In the genomic region with DNA sequence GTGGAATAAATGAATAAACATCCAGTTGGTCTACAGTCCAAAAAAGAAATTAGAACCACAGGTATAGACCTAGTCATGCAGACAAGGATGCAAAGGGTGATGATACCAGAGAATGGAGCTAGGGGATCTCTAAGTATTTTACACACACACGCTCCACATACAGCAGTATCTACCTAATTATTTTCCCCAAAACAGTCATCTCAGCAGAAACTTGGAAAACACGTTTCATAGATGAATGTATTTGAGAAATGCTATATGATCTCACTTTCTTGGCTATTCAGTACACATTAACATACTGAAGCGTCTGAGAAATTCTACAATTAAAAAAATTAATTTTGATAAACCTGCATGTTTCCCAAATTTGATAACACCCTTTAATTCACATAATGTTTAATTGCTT, we compare ENCODE assay signal across 26 cellular contexts.
"Had no signal": no experiment of that assay in that cellular context is flagged by ENCODE, and none has a peak within 500 bp of the region (broad histone marks: within the 10 kb centered on the region; RNA-seq: fewer than 3 reads in every experiment).

No MANE protein-coding gene starts in this region.

- DNase-seq: stimulated activated CD4-positive, alpha-beta T cell treated with anti-CD3 and anti-CD28 coated beads, Interleukin-2, amount 100 ng/mL, for 48 hours; stimulated activated CD4-positive, alpha-beta T cell treated with anti-CD3 and anti-CD28 coated beads, Interleukin-4, amount 100 ng/mL, for 1 hour; stimulated activated CD4-positive, alpha-beta T cell treated with anti-CD3 and anti-CD28 coated beads, Interleukin-4, amount 100 ng/mL, for 24 hours; stimulated activated CD4-positive, alpha-beta T cell treated with anti-CD3 and anti-CD28 coated beads, Interleukin-4, amount 100 ng/mL, for 4 hours; stimulated activated CD8-positive, alpha-beta memory T cell treated with anti-CD3 and anti-CD28 coated beads, Interleukin-4, amount 100 ng/mL, for 48 hours; stimulated activated naive B cell treated with anti-CD40 and anti-IgM and Interleukin-4, amounts not matched to agents 10 μg/mL and 1 μg/mL and 100 μg/mL, for 72 hours; stimulated activated naive CD4-positive, alpha-beta T cell; stimulated activated naive CD4-positive, alpha-beta T cell treated with Interleukin-2 at 50 U/mL for 16 hours; stimulated activated naive CD8-positive, alpha-beta T cell treated with anti-CD3 and anti-CD28 coated beads, Interleukin-15, amount 100 ng/mL, for 72 hours; stimulated activated naive CD8-positive, alpha-beta T cell treated with anti-CD3 and anti-CD28 coated beads, Interleukin-15, Interleukin-2, amounts not matched to agents 100 U/mL and 50 U/mL, for 24 hours; stomach; substantia nigra; testis; thyroid gland; tibial artery; transverse colon; trophoblast cell; upper lobe of left lung; upper lobe of right lung; uterus had no signal

- ATAC-seq: stimulated activated memory B cell treated with anti-CD40 and anti-IgM and Interleukin-4, amounts not matched to agents 10 μg/mL and 1 μg/mL and 100 μg/mL, for 72 hours; stimulated activated naive B cell treated with anti-CD40 and anti-IgM and Interleukin-4, amounts not matched to agents 10 μg/mL and 1 μg/mL and 100 μg/mL, for 72 hours; stimulated activated naive CD8-positive, alpha-beta T cell treated with anti-CD3 and anti-CD28 coated beads, Interleukin-15, amount 100 ng/mL, for 72 hours; stimulated activated naive CD8-positive, alpha-beta T cell treated with anti-CD3 and anti-CD28 coated beads, Interleukin-15, Interleukin-2, amounts not matched to agents 100 U/mL and 50 U/mL, for 24 hours; upper lobe of right lung had no signal

- H3K4me3 ChIP-seq: stomach, suprapubic skin, testis, thoracic aorta, thyroid gland, tibial artery, tibial nerve, transverse colon, upper lobe of left lung, upper lobe of right lung, uterus, vagina had no signal

- H3K9me3 ChIP-seq: suprapubic skin, testis, thoracic aorta, thyroid gland, tibial artery, transverse colon, upper lobe of left lung, upper lobe of right lung, uterus, vagina had no signal

- H3K4me1 ChIP-seq: vagina had no signal

- H3K27me3 ChIP-seq: stomach, suprapubic skin, testis, thyroid gland, tibial artery, tibial nerve, transverse colon, upper lobe of left lung, upper lobe of right lung, uterus, vagina had no signal

- FAIRE-seq: urothelium cell line had no signal

- H3K36me3 ChIP-seq: stomach, suprapubic skin, thoracic aorta, thyroid gland, tibial artery, tibial nerve, transverse colon, upper lobe of left lung, upper lobe of right lung, uterus, vagina had no signal

- H3K27ac ChIP-seq: suprapubic skin, thoracic aorta had no signal
